11 cellular contexts compared by ENCODE assay signal in the genomic region with DNA sequence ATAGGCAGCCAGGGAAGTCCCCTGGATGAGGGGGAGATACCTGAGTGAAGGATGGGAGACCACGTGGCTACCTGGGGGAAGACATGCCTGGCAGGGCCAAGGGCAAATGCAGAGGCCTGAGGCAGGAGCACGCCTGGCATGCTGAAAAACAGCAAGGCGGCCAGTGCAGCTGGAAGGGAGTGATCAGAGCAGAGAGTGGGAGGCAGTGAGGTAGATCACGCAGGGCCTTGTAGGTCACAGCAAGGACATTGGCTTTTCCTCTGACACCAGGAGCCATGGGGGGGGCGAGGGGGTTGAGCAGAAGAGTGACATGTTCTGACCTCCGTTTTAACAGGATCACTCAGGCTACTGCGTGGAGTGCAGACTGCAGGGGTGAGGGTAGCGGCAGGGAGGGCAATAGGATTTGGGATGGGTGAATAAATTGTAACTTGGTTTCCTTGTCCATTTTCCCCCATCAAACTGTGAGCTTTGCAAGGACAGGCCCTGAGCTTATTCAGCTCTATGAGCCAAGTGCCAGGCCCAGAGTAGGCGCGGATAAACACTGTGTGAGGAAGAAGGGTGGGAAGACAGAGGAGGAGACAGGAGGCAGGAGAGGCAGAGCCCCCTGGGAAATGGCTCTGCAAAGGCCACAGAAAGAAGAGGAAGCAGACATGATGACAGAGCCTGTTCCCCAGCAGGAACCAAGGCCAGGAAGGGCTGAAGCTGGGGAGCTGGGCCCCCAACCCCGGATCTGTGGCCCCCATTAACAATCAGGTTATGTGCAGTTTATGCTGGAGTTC. TPM values are rescaled to one million over a fixed set of nuclear protein-coding genes. Genes with fewer than 3 reads are reported as not detected.
DNase-seq lines count a peak whose midpoint lies in the region; ATAC-seq and TF ChIP-seq lines count a peak whose summit lies in the region.
"Had no signal": no experiment of that assay in that cellular context is flagged by ENCODE, and none has a peak within 500 bp of the region (broad histone marks: within the 10 kb centered on the region; RNA-seq: fewer than 3 reads in every experiment).

No MANE protein-coding gene starts in this region.

- H3K4me1 ChIP-seq in SK-N-SH (ENCODE audit: control insufficient read depth in 1 of 2, insufficient read depth in 2 of 2, low read depth in 1 of 2, low read length in 1 of 2), result peaks cover 7 to 12% of the 10 kb centered on the region in 2 experiments; a peak in 2 of 4 replicates
- H3K4me1 ChIP-seq in OCI-LY7 (ENCODE audit: insufficient read depth, low read length, poor library complexity, severe bottlenecking), result peaks cover 26% of the 10 kb centered on the region

- H3K36me3 ChIP-seq in SK-N-SH (replicated peaks in 1 of 2; ENCODE audit: control insufficient read depth in 1 of 2, insufficient read depth in 2 of 2, low read length in 1 of 2) (no peaks in the 10 kb centered on the region), OCI-LY7 (ENCODE audit: insufficient read depth, low read length) (no peaks in the 10 kb centered on the region)

- intact Hi-C loops in OCI-LY7 (cut with micrococcal nuclease; ENCODE audit: unreplicated experiment), result no loop called here

- H3F3A ChIP-seq in SK-N-SH (replicated peaks; ENCODE audit: insufficient read depth), result peaks cover 10% of the 10 kb centered on the region

- H3K9me2 ChIP-seq in SK-N-SH (no peaks in the 10 kb centered on the region), OCI-LY7 (ENCODE audit: insufficient read depth, low read length) (no peaks in the 10 kb centered on the region)

- peaks cover 13% of the 10 kb centered on the region for H3K4me1 Mint-ChIP-seq in glutamatergic neuron (ENCODE audit: low read depth, unreplicated experiment)

- POLR2A ChIA-PET in SK-N-SH (lab: Yijun Ruan, JAX) (interaction anchor here (0.6 kb wide), 1 partner anchor 487 kb away, joined by 4 read pairs; no protein-coding TSS in a partner anchor), OCI-LY7 (lab: Charles Lee) (no interaction called here)

- H3K4me2 ChIP-seq in SK-N-SH (no peak overlapping the region), OCI-LY7 (ENCODE audit: low read length) (no peak overlapping the region)
- H3K4me2 ChIP-seq: A549 had no signal

- ATAC-seq in SK-N-SH treated with all-trans-retinoic acid at 6 μM for 48 hours (no peak), GM21528 (IDR thresholded peaks at IDR 0.05; ENCODE audit: low FRiP score, unreplicated experiment) (no peak)
- ATAC-seq: A549 had no signal

- H4K20me1 ChIP-seq in SK-N-SH (ENCODE audit: insufficient read depth), result no peaks in the 10 kb centered on the region
- no peaks in the 10 kb centered on the region for H4K20me1 ChIP-seq in OCI-LY7 (ENCODE audit: insufficient read depth, low read length)

- H3K27ac ChIP-seq in SK-N-SH (ENCODE audit: low read depth in 2 of 2, low read length in 1 of 2) (no peak overlapping the region), OCI-LY7 (ENCODE audit: low read depth, low read length, poor library complexity, severe bottlenecking) (no peak overlapping the region), skin epidermis (peak overlapping the region in 20 of 21 experiments; percentile 15 to 84 (median 68))
- H3K27ac ChIP-seq: A549, SK-N-MC had no signal

- peaks cover 3% of the 10 kb centered on the region for H3K36me3 Mint-ChIP-seq in glutamatergic neuron (ENCODE audit: unreplicated experiment)

- peak overlapping the region; percentile 62 for H3K27ac Mint-ChIP-seq in glutamatergic neuron (ENCODE audit: unreplicated experiment)

- DNase-seq in SK-N-SH (no peak), OCI-LY7 (ENCODE audit: low spot score) (no peak), glutamatergic neuron (peak; percentile 54), GM13976 (ENCODE audit: low spot score) (no peak), NCI-H146 (lab: John Stamatoyannopoulos, UW) (no peak)
- DNase-seq: stimulated activated CD8-positive, alpha-beta memory T cell treated with anti-CD3 and anti-CD28 coated beads, Interleukin-4, amount 100 ng/mL, for 48 hours had no signal

- no peak overlapping the region for H3K9ac ChIP-seq in SK-N-SH

- CTCF ChIA-PET in SK-N-SH (lab: Yijun Ruan, JAX), result interaction anchor here (1.0 to 18.4 kb wide), 5 partner anchors 9 to 355 kb away, joined by 3 to 526 read pairs (median 5); a partner anchor contains a TSS
- CTCF ChIA-PET in OCI-LY7 (lab: Charles Lee; ENCODE audit: unreplicated experiment), result no interaction called here

- peak overlapping the region; percentile 55 for H3K4me3 Mint-ChIP-seq in glutamatergic neuron (ENCODE audit: unreplicated experiment)

- no peaks in the 10 kb centered on the region for H3K27me3 ChIP-seq in SK-N-SH (ENCODE audit: insufficient read depth)

- WGBS in SK-N-SH (ENCODE audit: low lambda C conversion rate), result 83% methylated on average over 11 of the region's 11 CpGs

- H3K4me3 ChIP-seq in SK-N-SH (ENCODE audit: low read depth in 2 of 2, low read length in 1 of 2), result no peak overlapping the region
- H3K4me3 ChIP-seq in OCI-LY7 (ENCODE audit: low read depth, low read length, poor library complexity, severe bottlenecking), result no peak overlapping the region
- no peak overlapping the region for H3K4me3 ChIP-seq in skin epidermis
- H3K4me3 ChIP-seq: A549, SK-N-MC had no signal

- TF ChIP-seq EP300 in SK-N-SH (IDR thresholded peaks at IDR 0.05; ENCODE audit: borderline replicate concordance in 1 of 2, low read depth in 1 of 2, low read length in 1 of 2), result no peak

- in situ Hi-C loops in GM13976 (cut with MboI; ENCODE audit: low sequenced_read_pairs, unreplicated experiment), result no loop called here

- no peak for TF ChIP-seq CTCF in SK-N-SH (IDR thresholded peaks at IDR 0.05)
- TF ChIP-seq CTCF in OCI-LY7 (conservative IDR thresholded peaks at IDR 0.05; ENCODE audit: low read length), result no peak
- no peak for TF ChIP-seq CTCF in glutamatergic neuron (IDR thresholded peaks at IDR 0.05; ENCODE audit: partially characterized antibody, unreplicated experiment)
- no peak for TF ChIP-seq CTCF in GM13976 (IDR thresholded peaks at IDR 0.05; ENCODE audit: borderline replicate concordance, control extremely low read depth, extremely low read depth, insufficient read depth, missing control alignments)

- H3K9me3 Mint-ChIP-seq in glutamatergic neuron (ENCODE audit: unreplicated experiment), result peaks cover 5% of the 10 kb centered on the region

- BruUV-seq in OCI-LY7 (replicated peaks; lab: Mats Ljungman, UMichigan), result no TSS peak

- peaks cover 4% of the 10 kb centered on the region for H3K27me3 Mint-ChIP-seq in glutamatergic neuron (ENCODE audit: unreplicated experiment)

- H3K9me3 ChIP-seq in SK-N-SH, result no peaks in the 10 kb centered on the region
- no peaks in the 10 kb centered on the region for H3K9me3 ChIP-seq in OCI-LY7 (ENCODE audit: low read length)
- H3K9me3 ChIP-seq: A549 had no signal

- TF ChIP-seq RAD21 in SK-N-SH (IDR thresholded peaks at IDR 0.05; ENCODE audit: low read length), result no peak

- H3K79me2 ChIP-seq in SK-N-SH (ENCODE audit: insufficient read depth), result no peaks in the 10 kb centered on the region
- no peaks in the 10 kb centered on the region for H3K79me2 ChIP-seq in OCI-LY7 (ENCODE audit: insufficient read depth, low read depth, low read length)

- H2AFZ ChIP-seq in SK-N-SH (ENCODE audit: low read depth), result 0 out of 2 replicates have a peak overlapping the region, but pooled peaks have one; percentile 24
- peak overlapping the region; percentile 68 for H2AFZ ChIP-seq in OCI-LY7 (ENCODE audit: low read length)

TF ChIP-seq in SK-N-SH, 30 proteins besides CTCF, POLR2A, EP300 and RAD21 (continues in another document):
- TF ChIP-seq TEAD4 (IDR thresholded peaks at IDR 0.05; ENCODE audit: borderline replicate concordance, insufficient read depth) (no peak), GATA2 (CRISPR knock-in tag; IDR thresholded peaks at IDR 0.05) (no peak), SMC3 (IDR thresholded peaks at IDR 0.05; ENCODE audit: low read depth, low read length) (no peak), TCF12 (IDR thresholded peaks at IDR 0.05) (no peak), RFX5 (IDR thresholded peaks at IDR 0.05; ENCODE audit: low read length) (no peak)
- TF ChIP-seq, protein P1, sequence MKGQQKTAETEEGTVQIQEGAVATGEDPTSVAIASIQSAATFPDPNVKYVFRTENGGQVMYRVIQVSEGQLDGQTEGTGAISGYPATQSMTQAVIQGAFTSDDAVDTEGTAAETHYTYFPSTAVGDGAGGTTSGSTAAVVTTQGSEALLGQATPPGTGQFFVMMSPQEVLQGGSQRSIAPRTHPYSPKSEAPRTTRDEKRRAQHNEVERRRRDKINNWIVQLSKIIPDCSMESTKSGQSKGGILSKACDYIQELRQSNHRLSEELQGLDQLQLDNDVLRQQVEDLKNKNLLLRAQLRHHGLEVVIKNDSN (IDR thresholded peaks at IDR 0.05; ENCODE audit: borderline replicate concordance, low read depth), result no peak

TF ChIP-seq in SK-N-SH treated with all-trans-retinoic acid at 6 μM for 48 hours, 23 proteins besides CTCF, POLR2A, EP300 and RAD21 (continues in another document):
- TF ChIP-seq ZFP30 (CRISPR knock-in tag; IDR thresholded peaks at IDR 0.05) (no peak), ZNF70 (CRISPR knock-in tag; IDR thresholded peaks at IDR 0.05) (no peak), ZNF8 (CRISPR knock-in tag; IDR thresholded peaks at IDR 0.05) (no peak)

RNA-seq across cellular contexts. Expression of a gene that starts 16.7 kb away (rescaled TPM):
- 29.0 and 35.6 TPM in 2 replicates for polyA plus RNA-seq in SK-N-SH (2012; rRNA removed)
- polyA plus RNA-seq in SK-N-SH (2012; cell fraction: cytosol; rRNA removed), result 19.6 and 33.1 TPM in 2 replicates
- polyA plus RNA-seq in SK-N-SH (2012; cell fraction: nucleus; rRNA removed), result 13.8 and 14.8 TPM in 2 replicates
- 7.7 and 9.5 TPM in 2 replicates for total RNA-seq in OCI-LY7 (2014; rRNA removed; shearing (Covaris generic))
- 6.0 and 6.8 TPM in 2 replicates for total RNA-seq in OCI-LY7 (2022)
- 1.4 TPM for total RNA-seq in glutamatergic neuron (ENCODE audit: unreplicated experiment)

RNA-seq across cellular contexts. Expression of a gene that starts 20.4 kb away (rescaled TPM):
- polyA plus RNA-seq in SK-N-SH (2012; rRNA removed), result not detected in 2 replicates
- polyA plus RNA-seq in SK-N-SH (2012; cell fraction: cytosol; rRNA removed), result not detected in 2 replicates
- polyA plus RNA-seq in SK-N-SH (2012; cell fraction: nucleus; rRNA removed), result 0.01 TPM in 1 of 2 replicates, not detected in the other
- total RNA-seq in OCI-LY7 (2014; rRNA removed; shearing (Covaris generic)), result 2.2 and 4.1 TPM in 2 replicates
- 0.98 and 1.2 TPM in 2 replicates for total RNA-seq in OCI-LY7 (2022)
- not detected for total RNA-seq in glutamatergic neuron (ENCODE audit: unreplicated experiment)
- polyA plus RNA-seq: A549 had no signal

RNA-seq across cellular contexts. Expression of a gene that starts 51.4 kb away (rescaled TPM):
- 3.1 and 8.5 TPM in 2 replicates for polyA plus RNA-seq in SK-N-SH (2012; rRNA removed)
- 3.2 and 4.4 TPM in 2 replicates for polyA plus RNA-seq in SK-N-SH (2012; cell fraction: cytosol; rRNA removed)
- polyA plus RNA-seq in SK-N-SH (2012; cell fraction: nucleus; rRNA removed), result 19.2 and 28.1 TPM in 2 replicates
- total RNA-seq in OCI-LY7 (2014; rRNA removed; shearing (Covaris generic)), result 5.5 and 6.5 TPM in 2 replicates
- total RNA-seq in OCI-LY7 (2022) (8.4 and 13.8 TPM in 2 replicates), glutamatergic neuron (ENCODE audit: unreplicated experiment) (131 TPM)

Comparison
In these comparisons a context has a peak if more than half of its experiments do, and no peak if none do; other contexts are left out.
1. H3K27ac ChIP-seq: peak in skin epidermis (20 of 21); none in SK-N-SH (0 of 2) and OCI-LY7 (single experiment).